Comparison of ENCODE assay signal across 36 cellular contexts in genomic region chr16:9904526-9904925, GRCh38.
"Had no signal": no experiment of that assay in that cellular context is flagged by ENCODE, and none has a peak within 500 bp of the region (broad histone marks: within the 10 kb centered on the region; RNA-seq: fewer than 3 reads in every experiment).

No MANE protein-coding gene starts in this region.

- H3K4me3 ChIP-seq: ascending aorta, cardiac muscle cell had no signal

- H3K9me3 Mint-ChIP-seq: activated B cell treated with CpG ODN at 0.5 μM for 24 hours; activated naive CD4-positive, alpha-beta T cell treated with anti-CD3 and anti-CD28 coated beads for 36 hours; activated naive CD8-positive, alpha-beta T cell treated with anti-CD3 and anti-CD28 coated beads, Interleukin-2, amount 10 ng/mL, durations not matched to agents 7 days and 5 days had no signal

- H3K36me3 Mint-ChIP-seq: activated CD4-positive, alpha-beta memory T cell treated with anti-CD3 and anti-CD28 coated beads for 36 hours; activated naive CD4-positive, alpha-beta T cell treated with anti-CD3 and anti-CD28 coated beads, Interleukin-2, amount 50 U/mL, for 24 hours; activated naive CD8-positive, alpha-beta T cell; activated naive CD8-positive, alpha-beta T cell treated with anti-CD3 and anti-CD28 coated beads, Interleukin-2, amount 10 ng/mL, durations not matched to agents 7 days and 5 days; brain had no signal

- H3K36me3 ChIP-seq: ascending aorta, cardiac muscle cell had no signal

- H3K27me3 Mint-ChIP-seq: activated CD4-positive, alpha-beta memory T cell treated with anti-CD3 and anti-CD28 coated beads for 36 hours; activated CD4-positive, alpha-beta T cell treated with anti-CD3 and anti-CD28 coated beads, Interleukin-2, amount 10 ng/mL, durations not matched to agents 24 days and 14 days; activated CD8-positive, alpha-beta T cell treated with anti-CD3 and anti-CD28 coated beads for 36 hours; activated naive CD4-positive, alpha-beta T cell treated with anti-CD3 and anti-CD28 coated beads, Interleukin-2, amount 50 U/mL, for 24 hours; activated naive CD8-positive, alpha-beta T cell; activated naive CD8-positive, alpha-beta T cell treated with anti-CD3 and anti-CD28 coated beads, Interleukin-2, amount 10 ng/mL, durations not matched to agents 7 days and 5 days; activated T-helper 17 cell treated with anti-CD3 and anti-CD28 coated beads, Interleukin-2, amount 50 U/mL, for 72 hours; central memory CD8-positive, alpha-beta T cell had no signal

- H3K4me1 Mint-ChIP-seq: activated B cell treated with CpG ODN at 0.5 μM for 24 hours; activated CD4-positive, alpha-beta T cell treated with anti-CD3 and anti-CD28 coated beads, Interleukin-2, amount 10 ng/mL, durations not matched to agents 24 days and 14 days; activated naive CD4-positive, alpha-beta T cell treated with anti-CD3 and anti-CD28 coated beads, Interleukin-2, amount 50 U/mL, for 24 hours; activated naive CD8-positive, alpha-beta T cell treated with anti-CD3 and anti-CD28 coated beads, Interleukin-2, amount 10 ng/mL, durations not matched to agents 7 days and 5 days; activated naive CD8-positive, alpha-beta T cell treated with anti-CD3 and anti-CD28 coated beads, Interleukin-2, amount 50 U/mL, for 24 hours; activated T-helper 17 cell treated with anti-CD3 and anti-CD28 coated beads, Interleukin-2, amount 50 U/mL, for 72 hours; brain; central memory CD8-positive, alpha-beta T cell had no signal

- H3K27ac ChIP-seq: ascending aorta, cardiac muscle cell, VCaP had no signal

- H3K4me3 Mint-ChIP-seq: activated B cell treated with CpG ODN at 0.5 μM for 24 hours; activated CD4-positive, alpha-beta memory T cell treated with anti-CD3 and anti-CD28 coated beads for 36 hours; activated CD4-positive, alpha-beta T cell treated with anti-CD3 and anti-CD28 coated beads, Interleukin-2, amount 10 ng/mL, durations not matched to agents 24 days and 14 days; activated CD8-positive, alpha-beta T cell treated with anti-CD3 and anti-CD28 coated beads for 36 hours; activated naive CD4-positive, alpha-beta T cell treated with anti-CD3 and anti-CD28 coated beads for 36 hours; activated naive CD4-positive, alpha-beta T cell treated with anti-CD3 and anti-CD28 coated beads, Interleukin-2, amount 50 U/mL, for 24 hours; activated naive CD8-positive, alpha-beta T cell; activated naive CD8-positive, alpha-beta T cell treated with anti-CD3 and anti-CD28 coated beads, Interleukin-2, amount 10 ng/mL, durations not matched to agents 7 days and 5 days; activated naive CD8-positive, alpha-beta T cell treated with anti-CD3 and anti-CD28 coated beads, Interleukin-2, amount 50 U/mL, for 24 hours; activated T-cell treated with anti-CD3 and anti-CD28 coated beads, Interleukin-2, amount 50 U/mL, for 4 hours; activated T-cell treated with anti-CD3 and anti-CD28 coated beads, Interleukin-2, amount 50 U/mL, for 72 hours; activated T-helper 1 cell treated with anti-CD3 and anti-CD28 coated beads, Interleukin-12 subunit alpha, Interleukin-12 subunit beta, Interleukin-2, Interleukin-4 antibody, amounts not matched to agents 30 ng/mL and 10 ng/mL and 1 ng/mL, durations not matched to agents 14 hours and 24 hours and 36 hours; activated T-helper 17 cell treated with anti-CD3 and anti-CD28 coated beads, Interleukin-2, amount 50 U/mL, for 72 hours; brain; central memory CD8-positive, alpha-beta T cell; T-helper 2 cell treated with Interferon-gamma antibody and Interleukin-4, amounts not matched to agents 5 μg/mL and 100 μg/mL, for 36 hours had no signal

- FAIRE-seq: TTC549 had no signal

- H3K27me3 ChIP-seq: ascending aorta, cardiac muscle cell had no signal

- ATAC-seq: activated CD8-positive, alpha-beta T cell treated with anti-CD3 and anti-CD28 coated beads for 36 hours; activated naive CD8-positive, alpha-beta T cell treated with anti-CD3 and anti-CD28 coated beads, Interleukin-2, amount 50 U/mL, for 24 hours; activated T-cell treated with anti-CD3 and anti-CD28 coated beads, Interleukin-2, amount 50 U/mL, for 4 hours; activated T-cell treated with anti-CD3 and anti-CD28 coated beads, Interleukin-2, amount 50 U/mL, for 72 hours; activated T-helper 17 cell treated with anti-CD3 and anti-CD28 coated beads, Interleukin-2, amount 50 U/mL, for 72 hours had no signal

- H3K9me3 ChIP-seq: ascending aorta had no signal

- DNase-seq: activated B cell treated with CpG ODN at 0.5 μM for 24 hours; activated CD4-positive, alpha-beta memory T cell treated with anti-CD3 and anti-CD28 coated beads for 36 hours; activated CD4-positive, alpha-beta T cell treated with anti-CD3 and anti-CD28 coated beads for 4 hours; activated CD4-positive, alpha-beta T cell treated with anti-CD3 and anti-CD28 coated beads, Interleukin-2, amount 10 ng/mL, durations not matched to agents 24 days and 14 days; activated CD4-positive, alpha-beta T cell treated with anti-CD3 and anti-CD28 coated beads, Interleukin-2, amount 50 U/mL, for 1 hour; activated CD4-positive, alpha-beta T cell treated with anti-CD3 and anti-CD28 coated beads, Interleukin-2, amount 50 U/mL, for 4 hours; activated CD4-positive, CD25-positive, alpha-beta regulatory T cell treated with anti-CD3 and anti-CD28 coated beads, Interleukin-2, amount 50 U/mL, for 72 hours; activated CD8-positive, alpha-beta memory T cell treated with anti-CD3 and anti-CD28 coated beads, Interleukin-2, amount 50 U/mL, for 4 hours; activated CD8-positive, alpha-beta T cell treated with anti-CD3 and anti-CD28 coated beads for 36 hours; activated effector memory CD4-positive, alpha-beta T cell treated with anti-CD3 and anti-CD28 coated beads, Interleukin-2, amount 50 U/mL, for 16 hours; activated gamma-delta T cell treated with Interleukin-2 at 50 U/mL for 16 hours; activated naive CD4-positive, alpha-beta T cell; activated naive CD4-positive, alpha-beta T cell treated with anti-CD3 and anti-CD28 coated beads for 36 hours; activated naive CD8-positive, alpha-beta T cell treated with anti-CD3 and anti-CD28 coated beads, Interleukin-2, amount 10 ng/mL, durations not matched to agents 7 days and 5 days; activated naive CD8-positive, alpha-beta T cell treated with anti-CD3 and anti-CD28 coated beads, Interleukin-2, amount 50 U/mL, for 24 hours; activated T-cell treated with anti-CD3 and anti-CD28 coated beads for 4 hours; activated T-cell treated with anti-CD3 and anti-CD28 coated beads, Interleukin-2, amount 50 U/mL, for 1 hour; activated T-cell treated with anti-CD3 and anti-CD28 coated beads, Interleukin-2, amount 50 U/mL, for 4 hours; activated T-cell treated with anti-CD3 and anti-CD28 coated beads, Interleukin-2, amount 50 U/mL, for 72 hours; amygdala; anterior cingulate cortex; caudate nucleus; cerebellar nuclear complex; T-helper 2 cell; T-helper 9 cell had no signal

- H3K27ac Mint-ChIP-seq: activated B cell treated with CpG ODN at 0.5 μM for 24 hours; activated CD4-positive, alpha-beta memory T cell treated with anti-CD3 and anti-CD28 coated beads for 36 hours; activated CD4-positive, alpha-beta T cell treated with anti-CD3 and anti-CD28 coated beads, Interleukin-2, amount 10 ng/mL, durations not matched to agents 24 days and 14 days; activated CD8-positive, alpha-beta T cell treated with anti-CD3 and anti-CD28 coated beads for 36 hours; activated naive CD4-positive, alpha-beta T cell treated with anti-CD3 and anti-CD28 coated beads for 36 hours; activated naive CD4-positive, alpha-beta T cell treated with anti-CD3 and anti-CD28 coated beads, Interleukin-2, amount 50 U/mL, for 24 hours; activated naive CD8-positive, alpha-beta T cell; activated naive CD8-positive, alpha-beta T cell treated with anti-CD3 and anti-CD28 coated beads, Interleukin-2, amount 10 ng/mL, durations not matched to agents 7 days and 5 days; activated naive CD8-positive, alpha-beta T cell treated with anti-CD3 and anti-CD28 coated beads, Interleukin-2, amount 50 U/mL, for 24 hours; activated T-helper 1 cell treated with anti-CD3 and anti-CD28 coated beads, Interleukin-12 subunit alpha, Interleukin-12 subunit beta, Interleukin-2, Interleukin-4 antibody, amounts not matched to agents 30 ng/mL and 10 ng/mL and 1 ng/mL, durations not matched to agents 14 hours and 24 hours and 36 hours; activated T-helper 17 cell treated with anti-CD3 and anti-CD28 coated beads, Interleukin-2, amount 50 U/mL, for 72 hours; brain; T-helper 2 cell treated with Interferon-gamma antibody and Interleukin-4, amounts not matched to agents 5 μg/mL and 100 μg/mL, for 36 hours had no signal
